In genomic region chr1:9910425-9911178, GRCh38 we compare ENCODE assay signal across 8 cellular contexts. TPM values are rescaled to one million over a fixed set of nuclear protein-coding genes. Genes with fewer than 3 reads are reported as not detected.
DNase-seq lines count a peak whose midpoint lies in the region; ATAC-seq and TF ChIP-seq lines count a peak whose summit lies in the region.

No MANE protein-coding gene starts in this region.

- H3K36me3 Mint-ChIP-seq in Calu3 (ENCODE audit: insufficient read depth, unreplicated experiment) (peaks cover 22% of the 10 kb centered on the region), endodermal cell (ENCODE audit: low read depth) (no peaks in the 10 kb centered on the region), mesothelial cell of epicardium (no peaks in the 10 kb centered on the region)

- H3K4me3 ChIP-seq in HUES48 (ENCODE audit: low read depth, low read length) (peak overlapping the region; percentile 76), NT2/D1 (ENCODE audit: insufficient read length, low read depth) (peak overlapping the region; percentile 55), endodermal cell (ENCODE audit: low read length) (peak overlapping the region; percentile 88)

- peaks cover 7% of the 10 kb centered on the region for H3K4me1 ChIP-seq in HUES48 (ENCODE audit: control insufficient read depth, insufficient read depth, low read length)
- H3K4me1 ChIP-seq in NT2/D1 (ENCODE audit: insufficient read depth, insufficient read length): peaks cover 2% of the 10 kb centered on the region
- no peaks in the 10 kb centered on the region for H3K4me1 ChIP-seq in endodermal cell (ENCODE audit: control insufficient read depth, insufficient read depth, low read length)

- H3K27me3 Mint-ChIP-seq in Calu3 (ENCODE audit: unreplicated experiment): no peaks in the 10 kb centered on the region
- no peaks in the 10 kb centered on the region for H3K27me3 Mint-ChIP-seq in endodermal cell (ENCODE audit: insufficient read depth)
- no peaks in the 10 kb centered on the region for H3K27me3 Mint-ChIP-seq in mesothelial cell of epicardium (ENCODE audit: low read depth)

- DNase-seq in Calu3 (peak; percentile 99), NT2/D1 (ENCODE audit: low read depth, low spot score) (peak; percentile 94), endodermal cell (peak; percentile 100), mesothelial cell of epicardium (ENCODE audit: low spot score in 2 of 2, unreplicated experiment in 2 of 2) (peak; percentile 100)
- DNase-seq in activated CD8-positive, alpha-beta memory T cell treated with anti-CD3 and anti-CD28 coated beads, Interleukin-2, amount 50 U/mL, for 24 hours (ENCODE audit: extremely low read depth): peak; percentile 100
- DNase-seq in stimulated activated CD8-positive, alpha-beta memory T cell treated with anti-CD3 and anti-CD28 coated beads, Interleukin-15, amount 100 ng/mL, for 4 hours (ENCODE audit: low read depth in 2 of 2): peak; percentile 100

- no TSS peak for BruUV-seq in Calu3 (replicated peaks; lab: Mats Ljungman, UMichigan)

- peak overlapping the region; percentile 77 for H3K9ac ChIP-seq in HUES48 (ENCODE audit: low read depth, low read length)
- H3K9ac ChIP-seq in NT2/D1 (ENCODE audit: insufficient read length, low read depth): peak overlapping the region; percentile 74
- H3K9ac ChIP-seq in endodermal cell (ENCODE audit: extremely low read depth, low read length, poor library complexity, severe bottlenecking): peak overlapping the region; percentile 56

- H3K9me3 Mint-ChIP-seq in Calu3 (ENCODE audit: low read depth, unreplicated experiment) (no peaks in the 10 kb centered on the region), endodermal cell (no peaks in the 10 kb centered on the region), mesothelial cell of epicardium (no peaks in the 10 kb centered on the region)

- intact Hi-C loops in Calu3 (cut with micrococcal nuclease; ENCODE audit: unreplicated experiment): no loop called here

- ATAC-seq in GM21423 (IDR thresholded peaks at IDR 0.05; ENCODE audit: unreplicated experiment): peak; percentile 94

- TF ChIP-seq CTCF in Calu3 (IDR thresholded peaks at IDR 0.05; ENCODE audit: unreplicated experiment): no peak
- TF ChIP-seq CTCF in endodermal cell (conservative IDR thresholded peaks at IDR 0.05): no peak
- TF ChIP-seq CTCF in mesothelial cell of epicardium (IDR thresholded peaks at IDR 0.05; ENCODE audit: unreplicated experiment): no peak

- H3K9me3 ChIP-seq in HUES48 (ENCODE audit: control insufficient read depth, insufficient read depth, low read length) (no peaks in the 10 kb centered on the region), NT2/D1 (ENCODE audit: insufficient read depth, low read length) (no peaks in the 10 kb centered on the region), endodermal cell (ENCODE audit: control insufficient read depth, low read length) (no peaks in the 10 kb centered on the region)

- H3K4me3 Mint-ChIP-seq in Calu3 (ENCODE audit: low read depth, unreplicated experiment) (peak overlapping the region; percentile 89), endodermal cell (peak overlapping the region; percentile 76), mesothelial cell of epicardium (peak overlapping the region; percentile 94)

- no peaks in the 10 kb centered on the region for H3K27me3 ChIP-seq in HUES48 (ENCODE audit: control insufficient read depth, insufficient read depth, low read length)
- H3K27me3 ChIP-seq in NT2/D1 (ENCODE audit: insufficient read depth, insufficient read length): no peaks in the 10 kb centered on the region
- H3K27me3 ChIP-seq in endodermal cell (ENCODE audit: control insufficient read depth, insufficient read depth, low read length, poor library complexity, severe bottlenecking): no peaks in the 10 kb centered on the region

- H3K4me1 Mint-ChIP-seq in Calu3 (ENCODE audit: low read depth, unreplicated experiment) (peaks cover 43% of the 10 kb centered on the region), endodermal cell (peaks cover 20% of the 10 kb centered on the region), mesothelial cell of epicardium (peaks cover 29% of the 10 kb centered on the region)

- 1 to 4% methylated on average over 21 to 44 of the region's 44 CpGs for WGBS in endodermal cell (ENCODE audit: insufficient coverage in 1 of 2, insufficient read length in 1 of 2), 2 experiments

- CTCF ChIA-PET in Calu3 (lab: Charles Lee): interaction anchor here (0.6 to 1.2 kb wide), 2 partner anchors 32 to 58 kb away, joined by 4 to 6 read pairs; no protein-coding TSS in a partner anchor

- H3K36me3 ChIP-seq in HUES48 (ENCODE audit: control insufficient read depth, insufficient read depth, low read length): no peaks in the 10 kb centered on the region
- H3K36me3 ChIP-seq in NT2/D1 (ENCODE audit: insufficient read depth, insufficient read length, low read length): no peaks in the 10 kb centered on the region
- H3K36me3 ChIP-seq in endodermal cell (ENCODE audit: control insufficient read depth, insufficient read depth, low read length): no peaks in the 10 kb centered on the region

- peak overlapping the region; percentile 88 for H3K27ac Mint-ChIP-seq in Calu3 (ENCODE audit: unreplicated experiment)
- peak overlapping the region; percentile 98 for H3K27ac Mint-ChIP-seq in endodermal cell
- peak overlapping the region; percentile 99 for H3K27ac Mint-ChIP-seq in mesothelial cell of epicardium

- H3K27ac ChIP-seq in HUES48 (ENCODE audit: low read depth, low read length) (peak overlapping the region; percentile 82), endodermal cell (ENCODE audit: low read depth, low read length) (peak overlapping the region; percentile 48)

RNA-seq across cellular contexts. Expression of gene CTNNBIP1, which starts 0.5 kb away (rescaled TPM):
- total RNA-seq in Calu3 (2022): 11.8 and 18.1 TPM in 2 replicates
- total RNA-seq in endodermal cell: 10 to 100 TPM; 65.0 to 69.5 TPM
- 64.0 TPM for polyA plus RNA-seq in endodermal cell (2013, experiment 1 of 2)
- polyA plus RNA-seq in endodermal cell (2013, experiment 2 of 2): 59.8 TPM
- total RNA-seq in mesothelial cell of epicardium: 49.7 to 52.6 TPM (median 51.5 TPM) in 3 replicates

RNA-seq across cellular contexts. Expression of gene LZIC, which starts 32.6 kb away (rescaled TPM):
- total RNA-seq in Calu3 (2022) (19.8 and 22.6 TPM in 2 replicates), endodermal cell (10 to 100 TPM; 27.7 to 40.0 TPM), mesothelial cell of epicardium (34.9 to 36.6 TPM (median 35.1 TPM) in 3 replicates)
- polyA plus RNA-seq in endodermal cell (2013, experiment 1 of 2): 35.3 TPM
- polyA plus RNA-seq in endodermal cell (2013, experiment 2 of 2): 36.4 TPM

RNA-seq across cellular contexts. Expression of gene NMNAT1, which starts 32.7 kb away (rescaled TPM):
- total RNA-seq in Calu3 (2022) (5.3 and 5.7 TPM in 2 replicates), endodermal cell (1 to 10 TPM; 5.4 to 7.9 TPM), mesothelial cell of epicardium (9.7 to 11.3 TPM (median 11.3 TPM) in 3 replicates)
- polyA plus RNA-seq in endodermal cell (2013, experiment 1 of 2): 7.5 TPM
- 8.7 TPM for polyA plus RNA-seq in endodermal cell (2013, experiment 2 of 2)

Comparison
In these comparisons a context has a peak if more than half of its experiments do, and no peak if none do; other contexts are left out.
1. Peak in every context shown above with its lines: DNase-seq, ATAC-seq, H3K4me3 ChIP-seq and H3K27ac ChIP-seq.